8 cellular contexts compared by ENCODE assay signal in genomic region chr2:233426619-233427342, GRCh38.
A peak's percentile ranks its signal among the peaks of the same experiment; 100 is the strongest.
DNase-seq lines count a peak whose midpoint lies in the region; ATAC-seq and TF ChIP-seq lines count a peak whose summit lies in the region.

No MANE protein-coding gene starts in this region.

- peak overlapping the region; percentile 28 for H3K4me3 Mint-ChIP-seq in activated naive CD4-positive, alpha-beta T cell treated with anti-CD3 and anti-CD28 coated beads, Interleukin-2, amount 50 U/mL, for 24 hours
- peak overlapping the region in 1 of 3 experiments; percentile 40 for H3K4me3 Mint-ChIP-seq in nephron

- POLR2A ChIA-PET in AG04450 (lab: Yijun Ruan, JAX) = no interaction called here

- peaks cover 16% of the 10 kb centered on the region for H3K36me3 Mint-ChIP-seq in activated naive CD4-positive, alpha-beta T cell treated with anti-CD3 and anti-CD28 coated beads, Interleukin-2, amount 50 U/mL, for 24 hours
- peaks cover 20% of the 10 kb centered on the region for H3K36me3 Mint-ChIP-seq in nephron (ENCODE audit: low read depth)

- no peaks in the 10 kb centered on the region for H3K27me3 ChIP-seq in AG04450 (ENCODE audit: control insufficient read depth, insufficient read depth, low read length)

- intact Hi-C loops in Right ventricle myocardium inferior (cut with DNase I) = no loop called here

- DNase-seq in AG04450 (ENCODE audit: low read depth, low spot score) (peak; percentile 86), NCI-H460 (ENCODE audit: extremely low read depth, low read depth) (peak; percentile 61), NCI-H1694 (lab: John Stamatoyannopoulos, UW) (no peak), Right ventricle myocardium inferior (ENCODE audit: missing footprints) (no peak)

- H3K27ac ChIP-seq in AG04450 (ENCODE audit: low read depth, low read length) = peak overlapping the region; percentile 77

- H3K27ac Mint-ChIP-seq in activated naive CD4-positive, alpha-beta T cell treated with anti-CD3 and anti-CD28 coated beads, Interleukin-2, amount 50 U/mL, for 24 hours = peak overlapping the region; percentile 70
- peak overlapping the region; percentile 9 to 64 (median 37) for H3K27ac Mint-ChIP-seq in nephron

- H3K4me3 ChIP-seq in AG04450 (ENCODE audit: low read depth, low read length) = no peak overlapping the region

- peaks cover 96% of the 10 kb centered on the region for H3K4me1 Mint-ChIP-seq in activated naive CD4-positive, alpha-beta T cell treated with anti-CD3 and anti-CD28 coated beads, Interleukin-2, amount 50 U/mL, for 24 hours
- H3K4me1 Mint-ChIP-seq in nephron = peaks cover 67% of the 10 kb centered on the region

- TF ChIP-seq CTCF in AG04450 (IDR thresholded peaks at IDR 0.05; ENCODE audit: low read depth, low read length) = no peak
- TF ChIP-seq CTCF in nephron (IDR thresholded peaks at IDR 0.05; ENCODE audit: unreplicated experiment in 3 of 3) = no peak

- H3K9me3 Mint-ChIP-seq in activated naive CD4-positive, alpha-beta T cell treated with anti-CD3 and anti-CD28 coated beads, Interleukin-2, amount 50 U/mL, for 24 hours = peaks cover 5% of the 10 kb centered on the region
- peaks cover 3% of the 10 kb centered on the region for H3K9me3 Mint-ChIP-seq in nephron

- H3K27me3 Mint-ChIP-seq in activated naive CD4-positive, alpha-beta T cell treated with anti-CD3 and anti-CD28 coated beads, Interleukin-2, amount 50 U/mL, for 24 hours = no peaks in the 10 kb centered on the region
- H3K27me3 Mint-ChIP-seq in nephron (ENCODE audit: low read depth) = no peaks in the 10 kb centered on the region

- ATAC-seq in GM18867 (IDR thresholded peaks at IDR 0.05; ENCODE audit: unreplicated experiment) = no peak
- ATAC-seq in Right ventricle myocardium inferior = no peak
- ATAC-seq in HG03159 (IDR thresholded peaks at IDR 0.05; ENCODE audit: unreplicated experiment) = no peak

- CTCF ChIA-PET in AG04450 (lab: Charles Lee) = interaction anchor here (0.6 kb wide), 1 partner anchor 877 kb away, joined by 3 read pairs; no protein-coding TSS in a partner anchor

- H3K9me3 ChIP-seq in AG04450 (ENCODE audit: control insufficient read depth, insufficient read depth, low read length) = peaks cover 37% of the 10 kb centered on the region

Comparison
In these comparisons a context has a peak if more than half of its experiments do, and no peak if none do; other contexts are left out.
1. DNase-seq: peak in AG04450 (single experiment) and NCI-H460 (single experiment); none in NCI-H1694 (single experiment) and Right ventricle myocardium inferior (single experiment).